In the genomic region with DNA sequence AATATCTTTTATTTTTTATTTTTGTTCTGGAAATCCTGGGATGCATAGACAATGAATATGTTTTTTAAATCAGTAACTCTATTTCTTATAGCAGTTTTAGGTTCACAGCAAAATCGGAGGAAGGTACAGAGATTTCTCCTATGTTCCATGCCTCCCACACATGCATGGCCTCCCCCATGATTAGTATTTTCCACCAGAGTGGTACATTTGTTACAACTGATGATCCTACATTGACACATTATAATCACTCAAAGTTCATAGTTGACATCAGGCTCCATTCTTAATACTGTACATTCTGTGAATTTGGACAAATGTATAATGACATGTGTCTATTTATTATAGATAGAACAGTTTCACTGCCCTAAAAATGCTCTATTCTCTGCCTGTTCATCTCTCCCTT, we compare ENCODE assay signal across 7 cellular contexts.
A peak's percentile ranks its signal among the peaks of the same experiment; 100 is the strongest.
DNase-seq lines count a peak whose midpoint lies in the region; ATAC-seq and TF ChIP-seq lines count a peak whose summit lies in the region.
"Not testable (repeated sequence)": the region's sequence is repeated elsewhere in the genome, so short reads cannot be mapped to it uniquely, and the experiment has no call there.

No MANE protein-coding gene starts in this region.

- intact Hi-C loops in activated CD8-positive, alpha-beta T cell treated with anti-CD3 and anti-CD28 coated beads for 36 hours (cut with micrococcal nuclease) = not testable (repeated sequence)

- H3K36me3 Mint-ChIP-seq in activated CD8-positive, alpha-beta T cell treated with anti-CD3 and anti-CD28 coated beads for 36 hours (ENCODE audit: low read depth); activated T-helper 17 cell treated with anti-CD3 and anti-CD28 coated beads, Interleukin-2, amount 50 U/mL, for 72 hours (ENCODE audit: low read depth); stimulated activated naive CD8-positive, alpha-beta T cell treated with anti-CD3 and anti-CD28 coated beads, Interleukin-15, Interleukin-2, amounts not matched to agents 100 ng/mL and 50 ng/mL, for 24 hours (ENCODE audit: low read depth): not testable (repeated sequence)

- not testable (repeated sequence) for H3K4me3 Mint-ChIP-seq in activated CD8-positive, alpha-beta T cell treated with anti-CD3 and anti-CD28 coated beads for 36 hours; activated T-helper 17 cell treated with anti-CD3 and anti-CD28 coated beads, Interleukin-2, amount 50 U/mL, for 72 hours; stimulated activated naive CD8-positive, alpha-beta T cell treated with anti-CD3 and anti-CD28 coated beads, Interleukin-15, Interleukin-2, amounts not matched to agents 100 ng/mL and 50 ng/mL, for 24 hours

- POLR2A ChIA-PET in activated CD8-positive, alpha-beta T cell treated with anti-CD3 and anti-CD28 coated beads for 36 hours (lab: Charles Lee) = not testable (repeated sequence)

- peak overlapping the region; percentile 25 for H3K27ac Mint-ChIP-seq in activated CD8-positive, alpha-beta T cell treated with anti-CD3 and anti-CD28 coated beads for 36 hours
- H3K27ac Mint-ChIP-seq in activated T-helper 17 cell treated with anti-CD3 and anti-CD28 coated beads, Interleukin-2, amount 50 U/mL, for 72 hours = not testable (repeated sequence)
- peak overlapping the region; percentile 52 for H3K27ac Mint-ChIP-seq in stimulated activated naive CD8-positive, alpha-beta T cell treated with anti-CD3 and anti-CD28 coated beads, Interleukin-15, Interleukin-2, amounts not matched to agents 100 ng/mL and 50 ng/mL, for 24 hours

- peak; percentile 34 for ATAC-seq in activated CD8-positive, alpha-beta T cell treated with anti-CD3 and anti-CD28 coated beads for 36 hours
- peak; percentile 36 for ATAC-seq in activated T-helper 17 cell treated with anti-CD3 and anti-CD28 coated beads, Interleukin-2, amount 50 U/mL, for 72 hours (replicated peaks)

- TF ChIP-seq CTCF in activated CD8-positive, alpha-beta T cell treated with anti-CD3 and anti-CD28 coated beads for 36 hours (IDR thresholded peaks at IDR 0.05) = not testable (repeated sequence)

- not testable (repeated sequence) for H3K9me3 Mint-ChIP-seq in activated CD8-positive, alpha-beta T cell treated with anti-CD3 and anti-CD28 coated beads for 36 hours; activated T-helper 17 cell treated with anti-CD3 and anti-CD28 coated beads, Interleukin-2, amount 50 U/mL, for 72 hours; stimulated activated naive CD8-positive, alpha-beta T cell treated with anti-CD3 and anti-CD28 coated beads, Interleukin-15, Interleukin-2, amounts not matched to agents 100 ng/mL and 50 ng/mL, for 24 hours

- CTCF ChIA-PET in activated CD8-positive, alpha-beta T cell treated with anti-CD3 and anti-CD28 coated beads for 36 hours (lab: Charles Lee) = not testable (repeated sequence)

- H3K4me1 Mint-ChIP-seq in activated CD8-positive, alpha-beta T cell treated with anti-CD3 and anti-CD28 coated beads for 36 hours (ENCODE audit: low read depth) = peaks cover 14% of the 10 kb centered on the region
- H3K4me1 Mint-ChIP-seq in activated T-helper 17 cell treated with anti-CD3 and anti-CD28 coated beads, Interleukin-2, amount 50 U/mL, for 72 hours = not testable (repeated sequence)
- peaks cover 18% of the 10 kb centered on the region for H3K4me1 Mint-ChIP-seq in stimulated activated naive CD8-positive, alpha-beta T cell treated with anti-CD3 and anti-CD28 coated beads, Interleukin-15, Interleukin-2, amounts not matched to agents 100 ng/mL and 50 ng/mL, for 24 hours (ENCODE audit: low read depth)

- peak; percentile 15 for DNase-seq in activated CD4-positive, alpha-beta T cell treated with anti-CD3 and anti-CD28 coated beads for 48 hours
- peak; percentile 53 for DNase-seq in activated CD8-positive, alpha-beta T cell treated with anti-CD3 and anti-CD28 coated beads for 36 hours
- DNase-seq in activated naive CD4-positive, alpha-beta T cell treated with anti-CD3 and anti-CD28 coated beads, Interleukin-2, amount 50 U/mL, for 16 hours = peak; percentile 30
- DNase-seq in stimulated activated CD4-positive, alpha-beta T cell treated with anti-CD3 and anti-CD28 coated beads, Interleukin-15, amount 100 ng/mL, for 24 hours = peak; percentile 11
- peak; percentile 20 for DNase-seq in stimulated activated CD4-positive, alpha-beta T cell treated with anti-CD3 and anti-CD28 coated beads, Interleukin-4, amount 100 ng/mL, for 24 hours

- not testable (repeated sequence) for H3K27me3 Mint-ChIP-seq in activated CD8-positive, alpha-beta T cell treated with anti-CD3 and anti-CD28 coated beads for 36 hours; activated T-helper 17 cell treated with anti-CD3 and anti-CD28 coated beads, Interleukin-2, amount 50 U/mL, for 72 hours; stimulated activated naive CD8-positive, alpha-beta T cell treated with anti-CD3 and anti-CD28 coated beads, Interleukin-15, Interleukin-2, amounts not matched to agents 100 ng/mL and 50 ng/mL, for 24 hours

Comparison
In these comparisons a context has a peak if more than half of its experiments do, and no peak if none do; other contexts are left out.
1. Peak in every context shown above with its lines: DNase-seq and ATAC-seq.